Comparison of ENCODE assay signal across 9 cellular contexts in the genomic region with DNA sequence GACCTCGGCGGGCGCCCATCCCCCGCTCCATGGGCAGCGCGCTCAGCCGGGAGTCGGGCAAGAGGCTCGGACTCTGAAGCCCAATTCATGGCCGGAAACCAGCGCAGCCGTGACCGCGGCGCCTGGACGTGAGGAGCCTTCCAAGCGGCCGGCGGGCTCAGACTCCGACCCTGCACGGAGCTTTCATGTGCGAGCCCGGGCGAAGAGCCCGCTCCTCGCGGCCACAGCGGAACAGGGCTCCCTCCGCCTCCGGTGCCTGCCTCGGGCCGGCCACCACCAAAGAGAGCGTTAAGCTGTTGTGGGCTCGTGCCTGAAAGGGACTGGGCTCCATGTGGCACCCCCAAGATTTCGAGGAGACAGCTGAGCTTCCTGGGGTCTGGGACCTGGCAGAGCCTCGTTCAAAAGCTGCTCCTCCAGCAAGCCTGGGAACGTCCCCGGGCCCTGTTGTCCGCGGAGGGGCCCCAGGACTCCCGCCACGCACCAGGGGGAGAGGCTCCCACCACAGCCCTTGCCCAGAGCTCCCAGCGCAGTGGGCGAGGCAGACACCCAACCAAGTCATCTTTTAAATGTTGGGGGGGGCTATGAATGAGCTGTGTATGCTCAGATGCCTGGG. TPM values are rescaled to one million over a fixed set of nuclear protein-coding genes. Genes with fewer than 3 reads are reported as not detected.
A peak's percentile ranks its signal among the peaks of the same experiment; 100 is the strongest.
DNase-seq lines count a peak whose midpoint lies in the region; ATAC-seq and TF ChIP-seq lines count a peak whose summit lies in the region.
"Had no signal": no experiment of that assay in that cellular context is flagged by ENCODE, and none has a peak within 500 bp of the region (broad histone marks: within the 10 kb centered on the region; RNA-seq: fewer than 3 reads in every experiment).

No MANE protein-coding gene starts in this region.

- H3K9me3 ChIP-seq in SK-N-SH (no peaks in the 10 kb centered on the region), right cardiac atrium (ENCODE audit: control insufficient read depth, low read length) (no peaks in the 10 kb centered on the region), gastrocnemius medialis (no peaks in the 10 kb centered on the region)

- H3K36me3 ChIP-seq in SK-N-SH (replicated peaks in 1 of 2; ENCODE audit: control insufficient read depth in 1 of 2, insufficient read depth in 2 of 2, low read length in 1 of 2) (no peaks in the 10 kb centered on the region), gastrocnemius medialis (no peaks in the 10 kb centered on the region)

- TF ChIP-seq CTCF in SK-N-SH (IDR thresholded peaks at IDR 0.05) (no peak), gastrocnemius medialis (IDR thresholded peaks at IDR 0.05 in 4 of 5, conservative IDR thresholded peaks at IDR 0.05 in 1 of 5) (no peak)

- H4K20me1 ChIP-seq in SK-N-SH (ENCODE audit: insufficient read depth), result no peaks in the 10 kb centered on the region

- TF ChIP-seq EP300 in SK-N-SH (IDR thresholded peaks at IDR 0.05; ENCODE audit: borderline replicate concordance in 1 of 2, low read depth in 1 of 2, low read length in 1 of 2), result no peak

- no peak overlapping the region for H3K9ac ChIP-seq in SK-N-SH

- no peak for TF ChIP-seq RAD21 in SK-N-SH (IDR thresholded peaks at IDR 0.05; ENCODE audit: low read length)

- H3K27me3 ChIP-seq in SK-N-SH (ENCODE audit: insufficient read depth) (peaks cover 32% of the 10 kb centered on the region), right cardiac atrium (ENCODE audit: control insufficient read depth, insufficient read depth) (no peaks in the 10 kb centered on the region), gastrocnemius medialis (peaks cover 49 to 53% (median 51%) of the 10 kb centered on the region in 3 donors)

- peak; percentile 19 for ATAC-seq in GM19463 (IDR thresholded peaks at IDR 0.05; ENCODE audit: unreplicated experiment)
- ATAC-seq in right cardiac atrium, result peak in 1 of 2 donors; percentile 28
- no peak for ATAC-seq in gastrocnemius medialis

- in situ Hi-C loops in gastrocnemius medialis (cut with MboI; ENCODE audit: low sequenced_read_pairs in 4 of 4), result loop anchor here in 1 of 4 donors (25.0 kb wide), 1 partner anchor 380 kb away; no protein-coding TSS in a partner anchor

- H3K27ac ChIP-seq in SK-N-SH (ENCODE audit: low read depth in 2 of 2, low read length in 1 of 2), result no peak overlapping the region
- no peak overlapping the region for H3K27ac ChIP-seq in right cardiac atrium (ENCODE audit: low read length)
- no peak overlapping the region for H3K27ac ChIP-seq in gastrocnemius medialis

- POLR2A ChIA-PET in SK-N-SH (lab: Yijun Ruan, JAX), result interaction anchor here (0.8 kb wide), 1 partner anchor 21 kb away, joined by 3 read pairs; no protein-coding TSS in a partner anchor

- DNase-seq in SK-N-SH (peak; percentile 71), right cardiac atrium (peak in 2 of 3 donors; percentile 34 to 75), gastrocnemius medialis (peak in 1 of 2 donors; percentile 7), NCI-H2171 (lab: John Stamatoyannopoulos, UW) (no peak), NCI-H524 (lab: John Stamatoyannopoulos, UW) (no peak), pons (ENCODE audit: low spot score) (no peak), SIG-M5 treated with dmso at 0.1 percent for 504 hours (lab: John Stamatoyannopoulos, UW; ENCODE audit: unreplicated experiment) (no peak)
- DNase-seq: NCI-H187 treated with DMSO at 0.1 percent for 48 hours had no signal

- H3K9me2 ChIP-seq in SK-N-SH, result no peaks in the 10 kb centered on the region

- no peaks in the 10 kb centered on the region for H3F3A ChIP-seq in SK-N-SH (replicated peaks; ENCODE audit: insufficient read depth)

- H2AFZ ChIP-seq in SK-N-SH (ENCODE audit: low read depth), result no peak overlapping the region

- no peak for TF ChIP-seq POLR2A in gastrocnemius medialis (IDR thresholded peaks at IDR 0.05)

- H3K4me2 ChIP-seq in SK-N-SH, result peak overlapping the region; percentile 66; the same call in 1 of the 2 replicates

- intact Hi-C loops in right cardiac atrium (cut with DNase I), result no loop called here
- intact Hi-C loops in gastrocnemius medialis (cut with DNase I; ENCODE audit: low total_unique reads), result no loop called here

- CTCF ChIA-PET in SK-N-SH (lab: Yijun Ruan, JAX), result interaction anchor here (1.1 to 12.7 kb wide), 6 partner anchors 9 to 586 kb away, joined by 3 to 191 read pairs (median 7); no protein-coding TSS in a partner anchor

- WGBS in SK-N-SH (ENCODE audit: low lambda C conversion rate), result 36% methylated on average over 10 of the region's 44 CpGs
- whole genome bisulfite sequencing in right cardiac atrium, result 9% methylated on average over 44 of the region's 44 CpGs

- peaks cover 0 to 7% of the 10 kb centered on the region in 2 experiments; a peak in 1 of 4 replicates for H3K4me1 ChIP-seq in SK-N-SH (ENCODE audit: control insufficient read depth in 1 of 2, insufficient read depth in 2 of 2, low read depth in 1 of 2, low read length in 1 of 2)
- peaks cover 2% of the 10 kb centered on the region for H3K4me1 ChIP-seq in right cardiac atrium (ENCODE audit: control insufficient read depth, insufficient read depth, low read length)
- peaks cover 0 to 21% of the 10 kb centered on the region in 2 donors for H3K4me1 ChIP-seq in gastrocnemius medialis

- H3K79me2 ChIP-seq in SK-N-SH (ENCODE audit: insufficient read depth), result no peaks in the 10 kb centered on the region

- H3K4me3 ChIP-seq in SK-N-SH (ENCODE audit: low read depth in 2 of 2, low read length in 1 of 2) (peak overlapping the region in 1 of 2 experiments; percentile 39; a peak in 2 of 4 replicates), right cardiac atrium (ENCODE audit: low read length) (peak overlapping the region; percentile 65), gastrocnemius medialis (peak overlapping the region; percentile 42 to 57 (median 54))

TF ChIP-seq in SK-N-SH, 30 proteins besides CTCF, POLR2A, EP300 and RAD21:
- TF ChIP-seq RXRA (IDR thresholded peaks at IDR 0.05; ENCODE audit: borderline replicate concordance, low read depth) (no peak), RCOR1 (IDR thresholded peaks at IDR 0.05; ENCODE audit: low read length) (no peak), SMC3 (IDR thresholded peaks at IDR 0.05; ENCODE audit: low read depth, low read length) (no peak), JUND (IDR thresholded peaks at IDR 0.05) (no peak)
- TF ChIP-seq, protein P1, sequence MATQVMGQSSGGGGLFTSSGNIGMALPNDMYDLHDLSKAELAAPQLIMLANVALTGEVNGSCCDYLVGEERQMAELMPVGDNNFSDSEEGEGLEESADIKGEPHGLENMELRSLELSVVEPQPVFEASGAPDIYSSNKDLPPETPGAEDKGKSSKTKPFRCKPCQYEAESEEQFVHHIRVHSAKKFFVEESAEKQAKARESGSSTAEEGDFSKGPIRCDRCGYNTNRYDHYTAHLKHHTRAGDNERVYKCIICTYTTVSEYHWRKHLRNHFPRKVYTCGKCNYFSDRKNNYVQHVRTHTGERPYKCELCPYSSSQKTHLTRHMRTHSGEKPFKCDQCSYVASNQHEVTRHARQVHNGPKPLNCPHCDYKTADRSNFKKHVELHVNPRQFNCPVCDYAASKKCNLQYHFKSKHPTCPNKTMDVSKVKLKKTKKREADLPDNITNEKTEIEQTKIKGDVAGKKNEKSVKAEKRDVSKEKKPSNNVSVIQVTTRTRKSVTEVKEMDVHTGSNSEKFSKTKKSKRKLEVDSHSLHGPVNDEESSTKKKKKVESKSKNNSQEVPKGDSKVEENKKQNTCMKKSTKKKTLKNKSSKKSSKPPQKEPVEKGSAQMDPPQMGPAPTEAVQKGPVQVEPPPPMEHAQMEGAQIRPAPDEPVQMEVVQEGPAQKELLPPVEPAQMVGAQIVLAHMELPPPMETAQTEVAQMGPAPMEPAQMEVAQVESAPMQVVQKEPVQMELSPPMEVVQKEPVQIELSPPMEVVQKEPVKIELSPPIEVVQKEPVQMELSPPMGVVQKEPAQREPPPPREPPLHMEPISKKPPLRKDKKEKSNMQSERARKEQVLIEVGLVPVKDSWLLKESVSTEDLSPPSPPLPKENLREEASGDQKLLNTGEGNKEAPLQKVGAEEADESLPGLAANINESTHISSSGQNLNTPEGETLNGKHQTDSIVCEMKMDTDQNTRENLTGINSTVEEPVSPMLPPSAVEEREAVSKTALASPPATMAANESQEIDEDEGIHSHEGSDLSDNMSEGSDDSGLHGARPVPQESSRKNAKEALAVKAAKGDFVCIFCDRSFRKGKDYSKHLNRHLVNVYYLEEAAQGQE (IDR thresholded peaks at IDR 0.05; ENCODE audit: low read depth, low read length), result no peak

RNA-seq across cellular contexts. Expression of a gene that starts 0.8 kb away (rescaled TPM):
- polyA plus RNA-seq in SK-N-SH (2012; rRNA removed) (0.13 and 0.24 TPM in 2 replicates), right cardiac atrium (0.29 TPM)
- 0.10 and 0.29 TPM in 2 replicates for polyA plus RNA-seq in SK-N-SH (2012; cell fraction: cytosol; rRNA removed)
- polyA plus RNA-seq in SK-N-SH (2012; cell fraction: nucleus; rRNA removed), result 0.09 and 0.10 TPM in 2 replicates
- total RNA-seq in right cardiac atrium (1 to 10 TPM in 1 of 4 donors, under 1 TPM in 3; 0.06 to 1.8 (median 0.34) TPM), gastrocnemius medialis (1 to 10 TPM in 2 of 4 donors, under 1 TPM in 2; 0.17 to 1.4 (median 0.79) TPM)

Comparison
In these comparisons a context has a peak if more than half of its experiments do, and no peak if none do; other contexts are left out.
1. DNase-seq: peak in SK-N-SH (single experiment) and right cardiac atrium (2 of 3); none in NCI-H2171 (single experiment), NCI-H524 (0 of 2), pons (single experiment) and SIG-M5 treated with dmso at 0.1 percent for 504 hours (single experiment).